Comparison of ENCODE assay signal across 8 cellular contexts in the genomic region with DNA sequence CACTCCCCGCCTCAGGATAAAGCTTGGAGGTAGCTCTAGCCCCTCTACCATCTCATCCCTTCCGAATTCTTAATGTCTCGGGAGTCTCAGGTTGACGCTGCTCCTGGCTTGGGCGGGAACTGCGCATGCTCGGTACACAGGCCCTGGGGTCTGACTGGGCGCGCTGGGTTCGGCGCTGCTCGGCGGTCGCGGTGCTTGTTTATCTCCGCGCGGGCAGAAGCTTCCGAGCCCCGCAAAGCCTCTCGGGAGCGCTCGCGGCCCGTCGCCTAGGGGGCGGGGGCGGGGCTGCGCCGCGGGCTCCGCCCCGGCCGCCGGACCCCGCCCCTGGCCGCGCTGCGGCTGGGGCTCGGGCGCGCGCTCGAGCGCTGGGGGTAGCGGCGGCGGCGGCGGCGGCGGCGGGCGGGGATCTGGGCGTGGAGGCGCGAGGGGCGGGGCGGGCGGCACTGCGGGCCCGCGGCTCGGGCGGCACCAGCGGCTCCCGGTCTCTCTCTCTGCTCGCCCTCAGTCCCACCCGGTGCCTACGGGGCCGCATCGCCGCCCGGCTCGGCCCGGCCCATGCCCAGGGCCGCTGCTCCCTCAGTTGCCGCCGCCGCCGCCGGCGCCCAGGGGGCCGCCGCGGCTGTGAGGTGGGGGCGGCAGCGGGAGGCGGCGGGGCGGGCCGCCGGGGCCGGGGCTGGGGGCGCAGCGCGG. TPM values are rescaled to one million over a fixed set of nuclear protein-coding genes. Genes with fewer than 3 reads are reported as not detected.
DNase-seq lines count a peak whose midpoint lies in the region; ATAC-seq, FAIRE-seq and TF ChIP-seq lines count a peak whose summit lies in the region.

A gene (plus strand): TSS at position 443 of the 690 bp plus-strand sequence. CDS start 302 bp downstream, outside the sequence.

- no peaks in the 10 kb centered on the region for H3K9me3 ChIP-seq in kidney (ENCODE audit: control insufficient read depth in 1 of 2, low read length in 2 of 2)

- H3K4me1 ChIP-seq in kidney (ENCODE audit: control insufficient read depth in 1 of 2, insufficient read depth in 1 of 2, low read depth in 1 of 2, low read length in 2 of 2), result peaks cover 3 to 4% of the 10 kb centered on the region in 2 donors

- H3K9ac ChIP-seq in kidney (ENCODE audit: low read length in 2 of 2), result peak within 1 kb of the TSS; percentile 99 to 100

- TF ChIP-seq CTCF in kidney (IDR thresholded peaks at IDR 0.05; ENCODE audit: borderline replicate concordance, extremely low read depth, insufficient read depth), result no peak

- intact Hi-C loops in kidney (cut with DNase I), result no loop called here

- no peak for FAIRE-seq in kidney (lab: Jason Lieb, UNC)

- no peaks in the 10 kb centered on the region for H3K36me3 ChIP-seq in kidney (ENCODE audit: control insufficient read depth in 1 of 2, insufficient read depth in 2 of 2, low read length in 2 of 2)

- peak within 1 kb of the TSS; percentile 99 to 100 for H3K27ac ChIP-seq in kidney (ENCODE audit: low read depth in 2 of 2, low read length in 2 of 2)

- DNase-seq in AG08395 (ENCODE audit: low spot score) (peak; percentile 83), NCI-H446 (lab: John Stamatoyannopoulos, UW) (peak; percentile 57 to 87), cerebellar cortex (ENCODE audit: low spot score) (peak; percentile 92), kidney (peak; percentile 98)
- DNase-seq in activated CD4-positive, CD25-positive, alpha-beta regulatory T cell treated with anti-CD3 and anti-CD28 coated beads, Interleukin-2, amount 50 U/mL, for 72 hours, result peak; percentile 85
- DNase-seq in stimulated activated CD4-positive, alpha-beta T cell treated with anti-CD3 and anti-CD28 coated beads, Interleukin-15, amount 100 ng/mL, for 1 hour (ENCODE audit: low read depth in 1 of 2, low spot score in 1 of 2), result peak; percentile 76 to 79

- peak; percentile 46 for ATAC-seq in GM19035 (IDR thresholded peaks at IDR 0.05; ENCODE audit: unreplicated experiment)
- ATAC-seq in HG03342 (IDR thresholded peaks at IDR 0.05; ENCODE audit: unreplicated experiment), result peak; percentile 42

- peak within 1 kb of the TSS; percentile 91 to 93 for H3K4me3 ChIP-seq in kidney (ENCODE audit: low read length in 2 of 2)

RNA-seq across cellular contexts. Expression of the gene that starts here (rescaled TPM):
- total RNA-seq in kidney, result 25.5 TPM
- polyA plus RNA-seq in kidney (ENCODE audit: insufficient read depth, low read depth, low replicate concordance), result 7.4 TPM

Comparison
In these comparisons a context has a peak if more than half of its experiments do, and no peak if none do; other contexts are left out.
1. Peak in every context shown above with its lines: DNase-seq, ATAC-seq, H3K4me3 ChIP-seq and H3K27ac ChIP-seq.